Comparison of ENCODE assay signal across 25 cellular contexts in the genomic region with DNA sequence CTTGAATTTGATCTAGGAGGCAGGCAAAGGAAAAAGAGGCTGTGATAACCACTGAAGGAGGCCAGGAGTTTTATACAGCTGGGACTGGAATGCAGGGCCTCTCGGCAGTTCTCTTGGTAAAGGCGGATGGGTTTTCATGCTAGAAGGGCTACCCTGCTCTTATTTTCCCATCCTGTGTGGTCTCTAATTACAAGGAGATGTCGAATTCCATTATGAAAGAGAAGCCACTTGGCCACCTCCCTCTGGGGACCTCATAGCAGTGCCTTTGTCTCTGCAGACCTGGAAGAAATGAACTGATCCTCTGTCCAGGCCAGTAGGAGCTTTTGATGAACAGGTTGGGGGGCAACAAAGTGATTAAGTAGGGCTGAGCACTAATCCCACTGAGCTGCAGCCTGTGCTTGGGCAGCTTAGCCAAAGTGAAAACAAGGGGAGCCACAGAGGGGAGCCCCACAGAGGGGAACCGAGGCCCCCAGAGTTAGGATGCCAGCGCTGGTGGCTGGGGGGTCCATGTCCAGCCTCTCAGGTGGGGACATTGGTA. TPM values are rescaled to one million over a fixed set of nuclear protein-coding genes. Genes with fewer than 3 reads are reported as not detected.
A peak's percentile ranks its signal among the peaks of the same experiment; 100 is the strongest.
DNase-seq lines count a peak whose midpoint lies in the region; ATAC-seq, FAIRE-seq and TF ChIP-seq lines count a peak whose summit lies in the region.
"Had no signal": no experiment of that assay in that cellular context is flagged by ENCODE, and none has a peak within 500 bp of the region (broad histone marks: within the 10 kb centered on the region; RNA-seq: fewer than 3 reads in every experiment).

No MANE protein-coding gene starts in this region.

- H3K4me2 ChIP-seq in astrocyte (ENCODE audit: low read length), result peak overlapping the region; percentile 46

- H3K27ac Mint-ChIP-seq in astrocyte (ENCODE audit: unreplicated experiment) (peak overlapping the region; percentile 95), nephron progenitor cell (peak overlapping the region; percentile 100), type B pancreatic cell (peak overlapping the region; percentile 73)
- H3K27ac Mint-ChIP-seq: stimulated activated effector memory CD8-positive, alpha-beta T cell treated with anti-CD3 and anti-CD28 coated beads, Interleukin-12 subunit alpha, Interleukin-12 subunit beta, amount 100 ng/mL, for 72 hours; T-helper 17 cell had no signal

- no peak overlapping the region for H3K4me3 Mint-ChIP-seq in astrocyte (ENCODE audit: unreplicated experiment)
- H3K4me3 Mint-ChIP-seq in nephron progenitor cell, result peak overlapping the region; percentile 19
- peak overlapping the region; percentile 34 for H3K4me3 Mint-ChIP-seq in type B pancreatic cell
- H3K4me3 Mint-ChIP-seq: stimulated activated effector memory CD8-positive, alpha-beta T cell treated with anti-CD3 and anti-CD28 coated beads, Interleukin-12 subunit alpha, Interleukin-12 subunit beta, amount 100 ng/mL, for 72 hours; T-helper 17 cell had no signal

- H3K27ac ChIP-seq in left ventricle myocardium inferior (replicated peaks), result peak overlapping the region; percentile 89
- H3K27ac ChIP-seq in astrocyte (ENCODE audit: low read depth, low read length), result no peak overlapping the region
- H3K27ac ChIP-seq: colonic mucosa, spleen had no signal

- H2AFZ ChIP-seq in astrocyte (ENCODE audit: low read depth, low read length), result peak overlapping the region; percentile 77

- H3K4me3 ChIP-seq in left ventricle myocardium inferior (no peak overlapping the region), astrocyte (ENCODE audit: insufficient read depth, low read depth, low read length) (no peak overlapping the region)
- H3K4me3 ChIP-seq: colonic mucosa, spleen had no signal

- no peaks in the 10 kb centered on the region for H3K36me3 ChIP-seq in left ventricle myocardium inferior
- H3K36me3 ChIP-seq in astrocyte (ENCODE audit: insufficient read depth, low read length), result no peaks in the 10 kb centered on the region
- H3K36me3 ChIP-seq: colonic mucosa, spleen had no signal

- H3K4me1 ChIP-seq in left ventricle myocardium inferior, result peaks cover 61% of the 10 kb centered on the region
- H3K4me1 ChIP-seq in astrocyte (ENCODE audit: insufficient read depth, low read length), result peaks cover 14% of the 10 kb centered on the region
- H3K4me1 ChIP-seq: colonic mucosa had no signal

- TF ChIP-seq CTCF in left ventricle myocardium inferior (IDR thresholded peaks at IDR 0.05; ENCODE audit: borderline replicate concordance) (no peak), astrocyte (IDR thresholded peaks at IDR 0.05; ENCODE audit: insufficient read depth, low read depth, low read length) (no peak), nephron progenitor cell (IDR thresholded peaks at IDR 0.05) (no peak), type B pancreatic cell (conservative IDR thresholded peaks at IDR 0.05) (no peak)

- DNase-seq in left ventricle myocardium inferior (no peak), left ventricle myocardium superior (no peak), astrocyte (ENCODE audit: low read depth) (no peak), nephron progenitor cell (no peak), type B pancreatic cell (ENCODE audit: extremely low spot score, unreplicated experiment) (no peak), inferior parietal cortex (ENCODE audit: extremely low spot score) (no peak)
- DNase-seq: activated CD4-positive, alpha-beta T cell treated with anti-CD3 and anti-CD28 coated beads for 48 hours; activated naive CD4-positive, alpha-beta T cell treated with Interleukin-2 at 50 U/mL for 16 hours; activated T-cell treated with anti-CD3 and anti-CD28 coated beads, Interleukin-2, amount 50 U/mL, for 48 hours; colonic mucosa; COR-L47; DMS79 treated with DMSO at 0.1 percent for 48 hours; kidney; mammary epithelial cell; NCI-H1092; NCI-H187 treated with DMSO at 0.1 percent for 48 hours; NCI-H446 treated with DMSO at 0.1 percent for 48 hours; SIG-M5; spleen; stimulated activated CD4-positive, alpha-beta T cell treated with anti-CD3 and anti-CD28 coated beads, Interleukin-2, amount 100 ng/mL, for 48 hours; T-helper 17 cell had no signal

- no peak overlapping the region for H3K9ac ChIP-seq in astrocyte (ENCODE audit: low read length)

- H3K27me3 ChIP-seq in left ventricle myocardium inferior (ENCODE audit: low read depth) (no peaks in the 10 kb centered on the region), astrocyte (ENCODE audit: insufficient read depth, low read length) (no peaks in the 10 kb centered on the region)
- H3K27me3 ChIP-seq: colonic mucosa, spleen had no signal

- intact Hi-C loops in left ventricle myocardium inferior (cut with micrococcal nuclease) (no loop called here), left ventricle myocardium superior (cut with micrococcal nuclease) (no loop called here)

- H4K20me1 ChIP-seq in astrocyte (ENCODE audit: insufficient read depth, low read length), result no peaks in the 10 kb centered on the region

- no peaks in the 10 kb centered on the region for H3K27me3 Mint-ChIP-seq in astrocyte (ENCODE audit: low read depth, unreplicated experiment)
- peaks cover 9% of the 10 kb centered on the region for H3K27me3 Mint-ChIP-seq in nephron progenitor cell (ENCODE audit: low read depth, poor library complexity)
- peaks cover 3% of the 10 kb centered on the region for H3K27me3 Mint-ChIP-seq in type B pancreatic cell
- H3K27me3 Mint-ChIP-seq: T-helper 17 cell had no signal

- H3K36me3 Mint-ChIP-seq in astrocyte (ENCODE audit: low read depth, unreplicated experiment), result peaks cover 1% of the 10 kb centered on the region
- H3K36me3 Mint-ChIP-seq in nephron progenitor cell (ENCODE audit: low read depth), result no peaks in the 10 kb centered on the region
- no peaks in the 10 kb centered on the region for H3K36me3 Mint-ChIP-seq in type B pancreatic cell
- H3K36me3 Mint-ChIP-seq: stimulated activated effector memory CD8-positive, alpha-beta T cell treated with anti-CD3 and anti-CD28 coated beads, Interleukin-12 subunit alpha, Interleukin-12 subunit beta, amount 100 ng/mL, for 72 hours had no signal

- peaks cover 18% of the 10 kb centered on the region for H3K4me1 Mint-ChIP-seq in astrocyte (ENCODE audit: low read depth, unreplicated experiment)
- peaks cover 87% of the 10 kb centered on the region for H3K4me1 Mint-ChIP-seq in nephron progenitor cell
- peaks cover 21% of the 10 kb centered on the region for H3K4me1 Mint-ChIP-seq in type B pancreatic cell (ENCODE audit: unreplicated experiment)
- H3K4me1 Mint-ChIP-seq: stimulated activated effector memory CD8-positive, alpha-beta T cell treated with anti-CD3 and anti-CD28 coated beads, Interleukin-12 subunit alpha, Interleukin-12 subunit beta, amount 100 ng/mL, for 72 hours; T-helper 17 cell had no signal

- H3K9me3 Mint-ChIP-seq in astrocyte (ENCODE audit: unreplicated experiment), result no peaks in the 10 kb centered on the region
- no peaks in the 10 kb centered on the region for H3K9me3 Mint-ChIP-seq in nephron progenitor cell
- H3K9me3 Mint-ChIP-seq in type B pancreatic cell, result no peaks in the 10 kb centered on the region
- H3K9me3 Mint-ChIP-seq: stimulated activated effector memory CD8-positive, alpha-beta T cell treated with anti-CD3 and anti-CD28 coated beads, Interleukin-12 subunit alpha, Interleukin-12 subunit beta, amount 100 ng/mL, for 72 hours had no signal

- ATAC-seq in left ventricle myocardium superior, result no peak
- no peak for ATAC-seq in GM21528 (IDR thresholded peaks at IDR 0.05; ENCODE audit: low FRiP score, unreplicated experiment)
- no peak for ATAC-seq in GM18519 (IDR thresholded peaks at IDR 0.05; ENCODE audit: low FRiP score, unreplicated experiment)
- ATAC-seq: stimulated activated effector memory CD8-positive, alpha-beta T cell treated with anti-CD3 and anti-CD28 coated beads, Interleukin-12 subunit alpha, Interleukin-12 subunit beta, amount 100 ng/mL, for 72 hours; T-helper 17 cell had no signal

- H3K9me3 ChIP-seq in left ventricle myocardium inferior (replicated peaks), result no peaks in the 10 kb centered on the region
- no peaks in the 10 kb centered on the region for H3K9me3 ChIP-seq in astrocyte (ENCODE audit: insufficient read depth, low read depth, low read length)
- H3K9me3 ChIP-seq: colonic mucosa, spleen had no signal

- FAIRE-seq in astrocyte (lab: Jason Lieb, UNC), result no peak
- FAIRE-seq: H1, kidney had no signal

- H3K79me2 ChIP-seq in astrocyte (ENCODE audit: insufficient read depth, low read length), result no peaks in the 10 kb centered on the region

RNA-seq across cellular contexts. Expression of gene BCAR3, which starts 42.2 kb away (rescaled TPM):
- total RNA-seq in left ventricle myocardium inferior (23.5 TPM), left ventricle myocardium superior (15.2 TPM), astrocyte (30.0 and 31.1 TPM in 2 replicates), type B pancreatic cell (ENCODE audit: low replicate concordance) (16.6 and 52.1 TPM in 2 replicates)
